ENCODE assay signal across 17 cellular contexts in genomic region chr3:30308131-30308530, GRCh38.
A peak's percentile ranks its signal among the peaks of the same experiment; 100 is the strongest.
DNase-seq lines count a peak whose midpoint lies in the region; ATAC-seq, FAIRE-seq and TF ChIP-seq lines count a peak whose summit lies in the region.
"Had no signal": no experiment of that assay in that cellular context is flagged by ENCODE, and none has a peak within 500 bp of the region (broad histone marks: within the 10 kb centered on the region; RNA-seq: fewer than 3 reads in every experiment).

No MANE protein-coding gene starts in this region.

- in situ Hi-C loops in gastrocnemius medialis (cut with MboI; ENCODE audit: low sequenced_read_pairs in 4 of 4) = no loop called here

- ATAC-seq in gastrocnemius medialis (peak; percentile 33 to 56), GM23338 (no peak)
- ATAC-seq: effector memory CD8-positive, alpha-beta T cell; mucosa of descending colon; T-cell had no signal

- no peak overlapping the region for H3K27ac Mint-ChIP-seq in GM23338
- H3K27ac Mint-ChIP-seq: effector memory CD8-positive, alpha-beta T cell; T-cell had no signal

- H3K4me2 ChIP-seq in GM23338 = no peak overlapping the region

- H3K4me1 Mint-ChIP-seq in GM23338 = no peaks in the 10 kb centered on the region
- H3K4me1 Mint-ChIP-seq: brain had no signal

- TF ChIP-seq POLR2A in gastrocnemius medialis (IDR thresholded peaks at IDR 0.05) (no peak), H54 (IDR thresholded peaks at IDR 0.05; ENCODE audit: low read depth, low read length) (no peak)

- CTCF ChIA-PET in AG04449 (lab: Yijun Ruan, JAX) = interaction anchor here (0.8 to 1.4 kb wide), 2 partner anchors 9 to 15 kb away, joined by 3 read pairs; no protein-coding TSS in a partner anchor

- H2AFZ ChIP-seq in GM23338 = no peak overlapping the region

- H3K4me1 ChIP-seq in gastrocnemius medialis = peaks cover 8 to 9% of the 10 kb centered on the region in 2 donors
- no peaks in the 10 kb centered on the region for H3K4me1 ChIP-seq in GM23338 (ENCODE audit: insufficient read depth)

- H3K27ac ChIP-seq in gastrocnemius medialis (peak overlapping the region; percentile 27 to 46 (median 44)), GM23338 (ENCODE audit: low read depth) (no peak overlapping the region)

- H3K36me3 Mint-ChIP-seq in GM23338 (ENCODE audit: low read depth) = peaks cover 4% of the 10 kb centered on the region; the same call in 2 of the 3 replicates
- H3K36me3 Mint-ChIP-seq: brain had no signal

- no peaks in the 10 kb centered on the region for H3K27me3 ChIP-seq in gastrocnemius medialis
- H3K27me3 ChIP-seq in GM23338 (ENCODE audit: insufficient read depth) = no peaks in the 10 kb centered on the region

- intact Hi-C loops in gastrocnemius medialis (cut with DNase I; ENCODE audit: low total_unique reads) = loop anchor here (10.0 kb wide), 1 partner anchor 167 kb away; no protein-coding TSS in a partner anchor

- peaks cover 3% of the 10 kb centered on the region; the same call in 1 of the 2 replicates for H3K9me2 ChIP-seq in GM23338 (ENCODE audit: insufficient read depth)

- H3F3A ChIP-seq in GM23338 (replicated peaks; ENCODE audit: low read depth) = no peaks in the 10 kb centered on the region

- no peak overlapping the region for H3K4me3 Mint-ChIP-seq in GM23338
- H3K4me3 Mint-ChIP-seq: brain; effector memory CD8-positive, alpha-beta T cell; T-cell had no signal

- POLR2A ChIA-PET in AG04449 (lab: Yijun Ruan, JAX) = no interaction called here

- H3K79me2 ChIP-seq in GM23338 (replicated peaks; ENCODE audit: insufficient read depth) = no peaks in the 10 kb centered on the region

- H3K27me3 Mint-ChIP-seq in GM23338 (ENCODE audit: insufficient read depth, low read depth, poor library complexity) = no peaks in the 10 kb centered on the region
- H3K27me3 Mint-ChIP-seq: effector memory CD8-positive, alpha-beta T cell; T-cell had no signal

- H3K36me3 ChIP-seq in gastrocnemius medialis (no peaks in the 10 kb centered on the region), GM23338 (ENCODE audit: insufficient read depth) (no peaks in the 10 kb centered on the region)

- H3K9me3 Mint-ChIP-seq in GM23338 = peaks cover 6% of the 10 kb centered on the region

- H3K9me3 ChIP-seq in gastrocnemius medialis = no peaks in the 10 kb centered on the region
- H3K9me3 ChIP-seq: mucosa of descending colon had no signal

- H3K4me3 ChIP-seq in AG04449 (ENCODE audit: low read depth, low read length) = no peak overlapping the region
- H3K4me3 ChIP-seq in gastrocnemius medialis = no peak overlapping the region
- no peak overlapping the region for H3K4me3 ChIP-seq in GM23338
- H3K4me3 ChIP-seq: mucosa of descending colon had no signal

- FAIRE-seq in H54 (lab: Jason Lieb, UNC) = no peak

- peak; percentile 26 for DNase-seq in AG04449 (ENCODE audit: low read depth, low spot score)
- DNase-seq in OCI-M1 (lab: John Stamatoyannopoulos, UW) = peak; percentile 5
- peak; percentile 73 for DNase-seq in fibroblast of gingiva (ENCODE audit: low read depth)
- DNase-seq in gastrocnemius medialis = no peak
- DNase-seq in stimulated activated CD4-positive, alpha-beta T cell treated with anti-CD3 and anti-CD28 coated beads, Interleukin-12 subunit alpha, Interleukin-12 subunit beta, amount 100 ng/mL, for 4 hours = no peak
- no peak for DNase-seq in NCI-H1930 (lab: John Stamatoyannopoulos, UW)
- DNase-seq in GM23338 (ENCODE audit: low spot score) = no peak
- DNase-seq in H54 (ENCODE audit: insufficient read length, low spot score) = no peak
- DNase-seq: activated CD8-positive, alpha-beta memory T cell treated with anti-CD3 and anti-CD28 coated beads for 24 hours; effector memory CD8-positive, alpha-beta T cell; GOT3; islet precursor cell; mucosa of descending colon; NCI-H2029 treated with DMSO at 0.1 percent for 48 hours; occipital lobe; T-cell had no signal

- no peaks in the 10 kb centered on the region for H4K20me1 ChIP-seq in GM23338 (replicated peaks; ENCODE audit: insufficient read depth)

- TF ChIP-seq CTCF in AG04449 (IDR thresholded peaks at IDR 0.05; ENCODE audit: insufficient read depth, low read length, missing control alignments) (no peak), gastrocnemius medialis (IDR thresholded peaks at IDR 0.05 in 4 of 5, conservative IDR thresholded peaks at IDR 0.05 in 1 of 5) (no peak), GM23338 (conservative IDR thresholded peaks at IDR 0.05; ENCODE audit: low read depth in 2 of 2) (no peak)

TF ChIP-seq in GM23338, 12 proteins besides CTCF, POLR2A, EP300 and RAD21:
- TF ChIP-seq EZH2 (IDR thresholded peaks at IDR 0.05; ENCODE audit: low read depth, unreplicated experiment) = no peak

Comparison
In these comparisons a context has a peak if more than half of its experiments do, and no peak if none do; other contexts are left out.
1. DNase-seq: peak in AG04449 (single experiment), OCI-M1 (single experiment) and fibroblast of gingiva (single experiment); none in gastrocnemius medialis (0 of 2), stimulated activated CD4-positive, alpha-beta T cell treated with anti-CD3 and anti-CD28 coated beads, Interleukin-12 subunit alpha, Interleukin-12 subunit beta, amount 100 ng/mL, for 4 hours (single experiment), NCI-H1930 (0 of 2), GM23338 (single experiment) and H54 (single experiment).